Comparison of ENCODE assay signal across 8 cellular contexts in the genomic region with DNA sequence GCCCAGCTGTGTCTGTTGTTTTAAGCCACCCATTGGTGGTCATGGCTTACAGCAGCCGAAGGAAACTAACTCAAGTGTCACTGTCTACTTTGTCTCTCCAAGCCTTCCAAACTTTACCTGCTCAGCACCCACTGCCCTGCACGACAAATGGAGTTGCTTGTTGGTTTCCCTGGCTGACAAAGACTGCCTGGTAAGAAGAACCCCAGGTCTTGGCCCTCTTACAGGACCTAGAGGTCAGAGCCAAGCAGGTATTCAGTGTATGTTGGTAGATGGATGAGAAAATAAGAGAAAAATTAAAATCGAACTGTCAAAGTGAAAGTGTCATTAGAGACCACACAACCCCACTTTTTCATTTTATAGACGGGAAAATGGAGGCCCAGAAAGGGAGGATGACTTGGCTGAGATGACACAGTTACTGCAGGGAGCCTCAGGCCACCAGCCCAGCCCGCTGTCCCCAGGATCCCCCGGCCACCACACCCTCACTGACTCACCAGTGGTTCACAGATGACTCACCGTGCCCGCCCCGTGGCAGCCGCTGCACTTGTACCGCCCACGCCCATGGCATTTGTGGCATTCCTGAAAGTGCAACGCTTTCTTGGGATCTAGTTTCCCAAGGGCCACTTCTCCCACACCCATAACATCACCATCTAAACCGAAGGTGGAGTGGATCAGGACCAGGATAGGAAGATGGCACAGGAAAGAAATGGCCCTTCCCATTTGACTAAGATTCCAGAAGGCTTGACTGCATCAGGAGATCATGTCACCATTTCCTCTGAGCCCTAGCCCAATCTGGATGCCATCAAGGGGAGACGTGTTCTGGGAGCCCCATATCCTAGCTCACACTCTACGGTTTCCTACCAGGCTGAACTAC. TPM values are rescaled to one million over a fixed set of nuclear protein-coding genes. Genes with fewer than 3 reads are reported as not detected.
DNase-seq lines count a peak whose midpoint lies in the region; ATAC-seq and TF ChIP-seq lines count a peak whose summit lies in the region.

No MANE protein-coding gene starts in this region.

- DNase-seq in CD8-positive, alpha-beta memory T cell: peak in 3 of 5 donors; percentile 10 to 71 (median 27)
- peak; percentile 86 for DNase-seq in NCI-H226
- DNase-seq in adrenal gland: peak; percentile 74 to 91 (median 89)
- DNase-seq in lower leg skin (ENCODE audit: low spot score in 2 of 2): peak; percentile 80 to 96
- DNase-seq in stimulated activated naive CD8-positive, alpha-beta T cell treated with anti-CD3 and anti-CD28 coated beads, Interleukin-15, amount 100 ng/mL, for 72 hours: peak; percentile 32 to 72
- no peak for DNase-seq in NCI-H146 treated with DMSO at 0.1 percent for 48 hours (lab: John Stamatoyannopoulos, UW; ENCODE audit: unreplicated experiment)
- no peak for DNase-seq in NCI-H774 (lab: John Stamatoyannopoulos, UW)

- peaks cover 0 to 4% of the 10 kb centered on the region in 2 donors for H3K27me3 Mint-ChIP-seq in CD8-positive, alpha-beta memory T cell
- peaks cover 42% of the 10 kb centered on the region for H3K27me3 Mint-ChIP-seq in stimulated activated naive CD8-positive, alpha-beta T cell treated with anti-CD3 and anti-CD28 coated beads, Interleukin-15, amount 100 ng/mL, for 72 hours

- no peak overlapping the region for H3K4me3 ChIP-seq in CD8-positive, alpha-beta memory T cell (ENCODE audit: low read length)
- no peak overlapping the region for H3K4me3 ChIP-seq in adrenal gland
- no peak overlapping the region for H3K4me3 ChIP-seq in lower leg skin (ENCODE audit: low read depth, poor library complexity, severe bottlenecking)

- no peaks in the 10 kb centered on the region for H3K27me3 ChIP-seq in CD8-positive, alpha-beta memory T cell (ENCODE audit: insufficient read depth, low read length, poor library complexity, severe bottlenecking)
- no peaks in the 10 kb centered on the region for H3K27me3 ChIP-seq in adrenal gland

- H3K27ac ChIP-seq in CD8-positive, alpha-beta memory T cell (ENCODE audit: low read depth, low read length): peak overlapping the region; percentile 49
- no peak overlapping the region for H3K27ac ChIP-seq in adrenal gland

- H3K9me3 Mint-ChIP-seq in CD8-positive, alpha-beta memory T cell: peaks cover 0 to 2% (median 0%) of the 10 kb centered on the region in 5 donors
- H3K9me3 Mint-ChIP-seq in stimulated activated naive CD8-positive, alpha-beta T cell treated with anti-CD3 and anti-CD28 coated beads, Interleukin-15, amount 100 ng/mL, for 72 hours: no peaks in the 10 kb centered on the region

- no peaks in the 10 kb centered on the region for H3K36me3 ChIP-seq in CD8-positive, alpha-beta memory T cell (ENCODE audit: insufficient read depth, low read length)
- no peaks in the 10 kb centered on the region for H3K36me3 ChIP-seq in adrenal gland (replicated peaks in 1 of 2)

- TF ChIP-seq CTCF in adrenal gland (IDR thresholded peaks at IDR 0.05) (no peak), lower leg skin (IDR thresholded peaks at IDR 0.05) (no peak)

- no peaks in the 10 kb centered on the region for H3K9me3 ChIP-seq in CD8-positive, alpha-beta memory T cell (ENCODE audit: low read length)
- no peaks in the 10 kb centered on the region for H3K9me3 ChIP-seq in adrenal gland (replicated peaks in 1 of 3)

- H3K4me1 ChIP-seq in CD8-positive, alpha-beta memory T cell (ENCODE audit: insufficient read depth, low read length): no peaks in the 10 kb centered on the region
- H3K4me1 ChIP-seq in adrenal gland (replicated peaks in 1 of 2): no peaks in the 10 kb centered on the region

- peak overlapping the region in 5 of 7 donors; percentile 44 to 66 (median 49) for H3K4me3 Mint-ChIP-seq in CD8-positive, alpha-beta memory T cell
- no peak overlapping the region for H3K4me3 Mint-ChIP-seq in stimulated activated naive CD8-positive, alpha-beta T cell treated with anti-CD3 and anti-CD28 coated beads, Interleukin-15, amount 100 ng/mL, for 72 hours

- H3K4me1 Mint-ChIP-seq in CD8-positive, alpha-beta memory T cell: peaks cover 5 to 20% (median 8%) of the 10 kb centered on the region in 3 donors
- H3K4me1 Mint-ChIP-seq in stimulated activated naive CD8-positive, alpha-beta T cell treated with anti-CD3 and anti-CD28 coated beads, Interleukin-15, amount 100 ng/mL, for 72 hours: peaks cover 15% of the 10 kb centered on the region

- TF ChIP-seq POLR2A in adrenal gland (IDR thresholded peaks at IDR 0.05) (no peak), lower leg skin (IDR thresholded peaks at IDR 0.05) (no peak)

- WGBS in adrenal gland, 4 donors: 54 to 68% (median 59%) methylated on average over 10 to 16 of the region's 16 CpGs
- 37 to 38% methylated on average over 16 of the region's 16 CpGs for WGBS in lower leg skin, 2 donors

- CTCF ChIA-PET in CD8-positive, alpha-beta memory T cell (lab: Charles Lee): no interaction called here

- intact Hi-C loops in adrenal gland (cut with DNase I): no loop called here
- intact Hi-C loops in lower leg skin (cut with DNase I; ENCODE audit: low total_unique reads): no loop called here

- ATAC-seq in GM21619 (IDR thresholded peaks at IDR 0.05; ENCODE audit: unreplicated experiment): peak; percentile 80
- peak; percentile 91 for ATAC-seq in stimulated activated naive CD8-positive, alpha-beta T cell treated with anti-CD3 and anti-CD28 coated beads, Interleukin-15, amount 100 ng/mL, for 72 hours

- no peaks in the 10 kb centered on the region for H3K36me3 Mint-ChIP-seq in CD8-positive, alpha-beta memory T cell

- POLR2A ChIA-PET in CD8-positive, alpha-beta memory T cell (lab: Charles Lee): no interaction called here

- peak overlapping the region in 3 of 8 donors; percentile 25 to 52 (median 32) for H3K27ac Mint-ChIP-seq in CD8-positive, alpha-beta memory T cell
- H3K27ac Mint-ChIP-seq in stimulated activated naive CD8-positive, alpha-beta T cell treated with anti-CD3 and anti-CD28 coated beads, Interleukin-15, amount 100 ng/mL, for 72 hours: no peak overlapping the region

RNA-seq across cellular contexts. Expression of a gene that starts 15.2 kb away (rescaled TPM):
- total RNA-seq in CD8-positive, alpha-beta memory T cell: not detected
- not detected for polyA plus RNA-seq in CD8-positive, alpha-beta memory T cell
- total RNA-seq in adrenal gland: under 1 TPM in 5 of 8 donors, not detected in 3; 0.12 to 0.91 (median 0.43) TPM
- under 1 TPM; 0.51 to 0.72 (median 0.64) TPM for polyA plus RNA-seq in adrenal gland
- total RNA-seq in lower leg skin: under 1 TPM in 2 of 4 donors, not detected in 2; 0.52 to 0.76 TPM

Comparison
In these comparisons a context has a peak if more than half of its experiments do, and no peak if none do; other contexts are left out.
1. DNase-seq: peak in CD8-positive, alpha-beta memory T cell (3 of 5), NCI-H226 (single experiment), adrenal gland (7 of 7), lower leg skin (2 of 2) and stimulated activated naive CD8-positive, alpha-beta T cell treated with anti-CD3 and anti-CD28 coated beads, Interleukin-15, amount 100 ng/mL, for 72 hours (2 of 2); none in NCI-H146 treated with DMSO at 0.1 percent for 48 hours (single experiment) and NCI-H774 (single experiment).
2. H3K4me3 Mint-ChIP-seq: peak in CD8-positive, alpha-beta memory T cell (5 of 7); none in stimulated activated naive CD8-positive, alpha-beta T cell treated with anti-CD3 and anti-CD28 coated beads, Interleukin-15, amount 100 ng/mL, for 72 hours (0 of 2).